In the genomic region with DNA sequence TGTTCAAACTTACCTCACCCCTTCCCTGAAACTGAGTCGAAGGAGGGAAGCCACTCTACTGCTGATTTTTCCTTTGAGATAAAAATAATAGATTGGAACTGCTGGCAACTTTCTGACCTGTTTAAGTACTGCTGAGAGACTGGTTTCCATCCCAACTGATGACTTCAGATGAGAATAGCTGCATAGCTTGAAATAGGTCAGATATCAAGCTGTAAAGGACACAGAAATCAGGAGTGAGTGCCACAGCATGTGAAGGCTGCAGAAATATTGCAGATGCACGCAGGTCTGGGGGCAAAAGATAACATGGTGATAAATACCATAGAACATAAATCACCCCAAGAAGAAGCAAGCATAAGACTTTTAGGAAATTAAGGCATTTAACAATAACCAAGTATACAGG, we compare ENCODE assay signal across 27 cellular contexts.
"Had no signal": no experiment of that assay in that cellular context is flagged by ENCODE, and none has a peak within 500 bp of the region (broad histone marks: within the 10 kb centered on the region; RNA-seq: fewer than 3 reads in every experiment).

No MANE protein-coding gene starts in this region.

- DNase-seq: activated CD4-positive, alpha-beta memory T cell treated with anti-CD3 and anti-CD28 coated beads for 36 hours; activated CD4-positive, alpha-beta T cell treated with anti-CD3 and anti-CD28 coated beads for 36 hours; activated CD4-positive, alpha-beta T cell treated with anti-CD3 and anti-CD28 coated beads, Interleukin-2, amount 10 ng/mL, durations not matched to agents 24 days and 14 days; activated CD4-positive, CD25-positive, alpha-beta regulatory T cell; activated CD4-positive, CD25-positive, alpha-beta regulatory T cell treated with anti-CD3 and anti-CD28 coated beads, Interleukin-2, amount 50 U/mL, for 72 hours; activated CD8-positive, alpha-beta memory T cell treated with anti-CD3 and anti-CD28 coated beads, Interleukin-2, amount 10 ng/mL, durations not matched to agents 7 days and 5 days; activated CD8-positive, alpha-beta memory T cell treated with anti-CD3 and anti-CD28 coated beads, Interleukin-2, amount 50 U/mL, for 4 hours; activated CD8-positive, alpha-beta T cell treated with anti-CD3 and anti-CD28 coated beads, Interleukin-2, amount 10 ng/mL, durations not matched to agents 7 days and 5 days; activated effector memory CD4-positive, alpha-beta T cell treated with anti-CD3 and anti-CD28 coated beads, Interleukin-2, amount 50 U/mL, for 16 hours; activated naive CD4-positive, alpha-beta T cell treated with anti-CD3 and anti-CD28 coated beads for 36 hours; activated naive CD8-positive, alpha-beta T cell treated with anti-CD3 and anti-CD28 coated beads, Interleukin-2, amount 10 ng/mL, durations not matched to agents 7 days and 5 days; activated T-cell treated with anti-CD3 and anti-CD28 coated beads, Interleukin-2, amount 50 U/mL, for 1 hour; activated T-cell treated with anti-CD3 and anti-CD28 coated beads, Interleukin-2, amount 50 U/mL, for 48 hours; brain microvascular endothelial cell; caudate nucleus; cortex of kidney; dermis blood vessel endothelial cell; effector CD4-positive, alpha-beta T cell; effector memory CD8-positive, alpha-beta T cell; erythroblast; foreskin keratinocyte; gastrocnemius medialis; glutamatergic neuron; heart left ventricle; T-helper 2 cell had no signal

- H3K4me3 ChIP-seq: ascending aorta, esophagus muscularis mucosa, gastrocnemius medialis, heart left ventricle had no signal

- H3K9me3 ChIP-seq: ascending aorta, gastrocnemius medialis, heart left ventricle had no signal

- H3K27me3 ChIP-seq: ascending aorta, brain microvascular endothelial cell, esophagus muscularis mucosa, foreskin keratinocyte, gastrocnemius medialis, heart left ventricle had no signal

- H3K27ac ChIP-seq: ascending aorta, brain microvascular endothelial cell, esophagus muscularis mucosa, foreskin keratinocyte, gastrocnemius medialis, heart left ventricle had no signal

- H3K4me1 ChIP-seq: ascending aorta, esophagus muscularis mucosa, foreskin keratinocyte, gastrocnemius medialis, heart left ventricle had no signal

- H3K36me3 ChIP-seq: ascending aorta, brain microvascular endothelial cell, esophagus muscularis mucosa, gastrocnemius medialis, heart left ventricle had no signal
